Comparison of ENCODE assay signal across 35 cellular contexts in genomic region chr1:212024469-212025149, GRCh38.
"Had no signal": no experiment of that assay in that cellular context is flagged by ENCODE, and none has a peak within 500 bp of the region (broad histone marks: within the 10 kb centered on the region; RNA-seq: fewer than 3 reads in every experiment).

No MANE protein-coding gene starts in this region.

- H3K36me3 ChIP-seq: adrenal gland, cardiac muscle cell had no signal

- H3K4me3 ChIP-seq: adrenal gland, body of pancreas, cardiac muscle cell, coronary artery, dorsolateral prefrontal cortex, esophagus muscularis mucosa, gastrocnemius medialis, heart left ventricle had no signal

- H3K9me3 ChIP-seq: adrenal gland, body of pancreas, esophagus muscularis mucosa, gastrocnemius medialis had no signal

- H3K4me1 ChIP-seq: adrenal gland, esophagus muscularis mucosa, gastrocnemius medialis had no signal

- H3K27me3 Mint-ChIP-seq: activated CD4-positive, alpha-beta memory T cell treated with anti-CD3 and anti-CD28 coated beads for 36 hours; activated CD4-positive, alpha-beta T cell treated with anti-CD3 and anti-CD28 coated beads, Interleukin-2, amount 10 ng/mL, durations not matched to agents 24 days and 14 days; activated CD8-positive, alpha-beta memory T cell treated with anti-CD3 and anti-CD28 coated beads, Interleukin-2, amount 10 ng/mL, durations not matched to agents 7 days and 5 days; activated naive CD8-positive, alpha-beta T cell treated with anti-CD3 and anti-CD28 coated beads for 36 hours; activated naive CD8-positive, alpha-beta T cell treated with anti-CD3 and anti-CD28 coated beads, Interleukin-2, amount 50 U/mL, for 24 hours; central memory CD8-positive, alpha-beta T cell; dendritic cell treated with granulocyte-macrophage colony-stimulating factor and Interleukin-4, amounts not matched to agents 40 ng/mL and 50 ng/mL, for 4 days; T-helper 17 cell had no signal

- DNase-seq: activated CD4-positive, alpha-beta memory T cell treated with anti-CD3 and anti-CD28 coated beads for 36 hours; activated CD4-positive, alpha-beta T cell treated with anti-CD3 and anti-CD28 coated beads, Interleukin-2, amount 10 ng/mL, durations not matched to agents 24 days and 14 days; activated CD8-positive, alpha-beta memory T cell treated with anti-CD3 and anti-CD28 coated beads, Interleukin-2, amount 10 ng/mL, durations not matched to agents 7 days and 5 days; activated CD8-positive, alpha-beta memory T cell treated with anti-CD3 and anti-CD28 coated beads, Interleukin-2, amount 50 U/mL, for 4 hours; activated CD8-positive, alpha-beta T cell treated with anti-CD3 and anti-CD28 coated beads, Interleukin-2, amount 10 ng/mL, durations not matched to agents 7 days and 5 days; activated gamma-delta T cell; activated naive CD4-positive, alpha-beta T cell; activated naive CD4-positive, alpha-beta T cell treated with anti-CD3 and anti-CD28 coated beads, Interleukin-2, amount 50 U/mL, for 16 hours; activated naive CD8-positive, alpha-beta T cell treated with anti-CD3 and anti-CD28 coated beads for 36 hours; activated naive CD8-positive, alpha-beta T cell treated with anti-CD3 and anti-CD28 coated beads, Interleukin-2, amount 50 U/mL, for 24 hours; activated T-cell treated with anti-CD3 and anti-CD28 coated beads, Interleukin-2, amount 50 U/mL, for 1 hour; activated T-cell treated with anti-CD3 and anti-CD28 coated beads, Interleukin-2, amount 50 U/mL, for 48 hours; adrenal gland; amygdala; aorta; body of pancreas; dorsolateral prefrontal cortex; effector memory CD4-positive, alpha-beta T cell; erythroblast; foreskin keratinocyte; gastrocnemius medialis; glutamatergic neuron; heart left ventricle; T-helper 1 cell; T-helper 17 cell; T1000 had no signal

- ATAC-seq: activated CD8-positive, alpha-beta memory T cell treated with anti-CD3 and anti-CD28 coated beads, Interleukin-2, amount 10 ng/mL, durations not matched to agents 7 days and 5 days; activated CD8-positive, alpha-beta T cell treated with anti-CD3 and anti-CD28 coated beads, Interleukin-2, amount 10 ng/mL, durations not matched to agents 7 days and 5 days; activated naive CD8-positive, alpha-beta T cell treated with anti-CD3 and anti-CD28 coated beads, Interleukin-2, amount 50 U/mL, for 24 hours; body of pancreas; foreskin keratinocyte; gastrocnemius medialis; heart left ventricle; T-helper 17 cell; WTC11 had no signal

- H3K27ac Mint-ChIP-seq: activated CD4-positive, alpha-beta memory T cell treated with anti-CD3 and anti-CD28 coated beads for 36 hours; activated CD4-positive, alpha-beta T cell treated with anti-CD3 and anti-CD28 coated beads, Interleukin-2, amount 10 ng/mL, durations not matched to agents 24 days and 14 days; activated CD8-positive, alpha-beta memory T cell treated with anti-CD3 and anti-CD28 coated beads, Interleukin-2, amount 10 ng/mL, durations not matched to agents 7 days and 5 days; activated CD8-positive, alpha-beta T cell treated with anti-CD3 and anti-CD28 coated beads, Interleukin-2, amount 10 ng/mL, durations not matched to agents 7 days and 5 days; activated naive CD8-positive, alpha-beta T cell treated with anti-CD3 and anti-CD28 coated beads for 36 hours; activated naive CD8-positive, alpha-beta T cell treated with anti-CD3 and anti-CD28 coated beads, Interleukin-2, amount 50 U/mL, for 24 hours; activated T-helper 1 cell treated with anti-CD3 and anti-CD28 coated beads, Interleukin-12 subunit alpha, Interleukin-12 subunit beta, Interleukin-2, Interleukin-4 antibody, amounts not matched to agents 30 ng/mL and 10 ng/mL and 1 ng/mL, durations not matched to agents 14 hours and 24 hours and 36 hours; dendritic cell treated with granulocyte-macrophage colony-stimulating factor and Interleukin-4, amounts not matched to agents 40 ng/mL and 50 ng/mL, for 4 days; T-helper 17 cell; T-helper 2 cell treated with Interferon-gamma antibody and Interleukin-4, amounts not matched to agents 5 μg/mL and 100 μg/mL, for 36 hours; WTC11 had no signal

- H3K9me3 Mint-ChIP-seq: central memory CD8-positive, alpha-beta T cell had no signal

- H3K4me3 Mint-ChIP-seq: activated CD4-positive, alpha-beta memory T cell treated with anti-CD3 and anti-CD28 coated beads for 36 hours; activated CD4-positive, alpha-beta T cell treated with anti-CD3 and anti-CD28 coated beads, Interleukin-2, amount 10 ng/mL, durations not matched to agents 24 days and 14 days; activated CD8-positive, alpha-beta memory T cell treated with anti-CD3 and anti-CD28 coated beads, Interleukin-2, amount 10 ng/mL, durations not matched to agents 7 days and 5 days; activated CD8-positive, alpha-beta T cell treated with anti-CD3 and anti-CD28 coated beads, Interleukin-2, amount 10 ng/mL, durations not matched to agents 7 days and 5 days; activated naive CD8-positive, alpha-beta T cell treated with anti-CD3 and anti-CD28 coated beads for 36 hours; activated naive CD8-positive, alpha-beta T cell treated with anti-CD3 and anti-CD28 coated beads, Interleukin-2, amount 50 U/mL, for 24 hours; activated T-helper 1 cell treated with anti-CD3 and anti-CD28 coated beads, Interleukin-12 subunit alpha, Interleukin-12 subunit beta, Interleukin-2, Interleukin-4 antibody, amounts not matched to agents 30 ng/mL and 10 ng/mL and 1 ng/mL, durations not matched to agents 14 hours and 24 hours and 36 hours; central memory CD8-positive, alpha-beta T cell; dendritic cell treated with granulocyte-macrophage colony-stimulating factor and Interleukin-4, amounts not matched to agents 40 ng/mL and 50 ng/mL, for 4 days; T-helper 17 cell; T-helper 2 cell treated with Interferon-gamma antibody and Interleukin-4, amounts not matched to agents 5 μg/mL and 100 μg/mL, for 36 hours; WTC11 had no signal

- H3K27ac ChIP-seq: adrenal gland, body of pancreas, cardiac muscle cell, coronary artery, dorsolateral prefrontal cortex, esophagus muscularis mucosa, foreskin keratinocyte, gastrocnemius medialis, heart left ventricle, VCaP had no signal

- H3K27me3 ChIP-seq: adrenal gland, body of pancreas, cardiac muscle cell, dorsolateral prefrontal cortex, esophagus muscularis mucosa, foreskin keratinocyte, gastrocnemius medialis, heart left ventricle had no signal
